Comparison of ENCODE assay signal across 8 cellular contexts in genomic region chr7:118195837-118196474, GRCh38. TPM values are rescaled to one million over a fixed set of nuclear protein-coding genes. Genes with fewer than 3 reads are reported as not detected.
DNase-seq lines count a peak whose midpoint lies in the region; FAIRE-seq and TF ChIP-seq lines count a peak whose summit lies in the region.

No MANE protein-coding gene starts in this region.

- no peak overlapping the region for H2AFZ ChIP-seq in MM.1S (ENCODE audit: low read length)

- H3K9me3 ChIP-seq in MM.1S (replicated peaks; ENCODE audit: insufficient read depth, low read length) (no peaks in the 10 kb centered on the region), SJCRH30 (replicated peaks) (no peaks in the 10 kb centered on the region)

- H3K4me3 ChIP-seq in MM.1S (ENCODE audit: low read length) = no peak overlapping the region
- H3K4me3 ChIP-seq in SJCRH30 = no peak overlapping the region

- H3K27ac ChIP-seq in MM.1S (ENCODE audit: low read length) (no peak overlapping the region), SJCRH30 (no peak overlapping the region)

- H3K36me3 Mint-ChIP-seq in brain = peaks cover 10% of the 10 kb centered on the region

- H3K4me1 ChIP-seq in MM.1S (ENCODE audit: low read length) (no peaks in the 10 kb centered on the region), SJCRH30 (no peaks in the 10 kb centered on the region)

- no peak overlapping the region for H3K9ac ChIP-seq in MM.1S (ENCODE audit: low read length)

- H3K4me2 ChIP-seq in MM.1S (ENCODE audit: low read depth, low read length) = no peak overlapping the region

- no peaks in the 10 kb centered on the region for H3K9me3 Mint-ChIP-seq in brain

- H3K4me1 Mint-ChIP-seq in brain = no peaks in the 10 kb centered on the region

- H3K36me3 ChIP-seq in MM.1S (replicated peaks; ENCODE audit: insufficient read depth, low read length) = peaks cover 11% of the 10 kb centered on the region
- peaks cover 13% of the 10 kb centered on the region for H3K36me3 ChIP-seq in SJCRH30

- H3K79me2 ChIP-seq in MM.1S (ENCODE audit: low read length) = no peaks in the 10 kb centered on the region

- H3K27me3 Mint-ChIP-seq in brain = no peaks in the 10 kb centered on the region

- no peaks in the 10 kb centered on the region for H4K20me1 ChIP-seq in MM.1S (ENCODE audit: insufficient read depth, low read length)

- H3K27me3 ChIP-seq in MM.1S (replicated peaks; ENCODE audit: insufficient read depth, low read length) = no peaks in the 10 kb centered on the region
- no peaks in the 10 kb centered on the region; the same call in 1 of the 2 replicates for H3K27me3 ChIP-seq in SJCRH30

- peak overlapping the region in 2 of 5 experiments; percentile 9 to 20 for H3K27ac Mint-ChIP-seq in brain

- peaks cover 15% of the 10 kb centered on the region; the same call in 1 of the 2 replicates for H3F3A ChIP-seq in MM.1S (ENCODE audit: insufficient read depth, low read length)

- peak; percentile 86 for FAIRE-seq in islet of Langerhans (lab: Jason Lieb, UNC)

- H3K9me2 ChIP-seq in MM.1S (replicated peaks; ENCODE audit: insufficient read depth, low read length) = no peaks in the 10 kb centered on the region

- peak overlapping the region in 1 of 5 experiments; percentile 1 for H3K4me3 Mint-ChIP-seq in brain

- DNase-seq in activated T-cell treated with anti-CD3 and anti-CD28 coated beads for 1 hour (ENCODE audit: low read depth) = peak; percentile 49
- no peak for DNase-seq in activated T-cell treated with anti-CD3 and anti-CD28 coated beads, Interleukin-2, amount 50 U/mL, for 1 hour
- peak; percentile 56 for DNase-seq in HCEC 1CT
- DNase-seq in MM.1S = peak; percentile 69
- peak; percentile 64 to 77 for DNase-seq in SJCRH30
- DNase-seq in stimulated activated CD4-positive, alpha-beta T cell treated with anti-CD3 and anti-CD28 coated beads, Interleukin-1b, Interleukin-23, amount 100 ng/mL, for 48 hours = peak; percentile 13

- peak; percentile 87 for TF ChIP-seq CTCF in MM.1S (IDR thresholded peaks at IDR 0.05; ENCODE audit: low read length)
- TF ChIP-seq CTCF in brain (conservative IDR thresholded peaks at IDR 0.05) = peak; percentile 63 to 80

RNA-seq across cellular contexts. Expression of gene LSM8, which starts 12.0 kb away (rescaled TPM):
- total RNA-seq in SJCRH30 (2014; rRNA removed; shearing (Covaris generic)) = 76.8 and 92.0 TPM in 2 replicates
- 17.8 TPM for polyA plus RNA-seq in brain (ENCODE audit: insufficient read depth, low read depth, low replicate concordance)

RNA-seq across cellular contexts. Expression of gene ANKRD7, which starts 28.5 kb away (rescaled TPM):
- total RNA-seq in SJCRH30 (2014; rRNA removed; shearing (Covaris generic)) = 0.86 and 0.93 TPM in 2 replicates
- polyA plus RNA-seq in brain (ENCODE audit: insufficient read depth, low read depth, low replicate concordance) = not detected
